20 cellular contexts compared by ENCODE assay signal in the genomic region with DNA sequence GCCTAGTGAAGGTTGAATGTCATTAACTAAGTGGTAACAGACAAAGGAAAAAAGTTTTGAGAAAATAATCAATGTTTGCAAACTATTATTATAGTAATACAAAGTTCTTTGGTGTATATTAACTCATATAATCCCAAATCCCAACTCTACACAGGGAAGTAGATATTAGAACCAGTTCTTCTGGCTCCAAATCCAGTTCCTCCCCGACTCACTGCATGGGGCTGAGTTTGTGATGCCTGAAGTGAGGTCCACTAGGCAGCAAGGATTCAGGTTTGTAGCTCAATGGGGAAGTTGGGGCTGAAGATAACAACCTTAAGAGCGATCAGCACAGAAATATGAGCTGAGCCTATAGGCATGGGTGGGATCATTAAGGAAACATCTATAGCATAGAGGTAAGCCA. TPM values are rescaled to one million over a fixed set of nuclear protein-coding genes. Genes with fewer than 3 reads are reported as not detected.
DNase-seq lines count a peak whose midpoint lies in the region.
"Had no signal": no experiment of that assay in that cellular context is flagged by ENCODE, and none has a peak within 500 bp of the region (broad histone marks: within the 10 kb centered on the region; RNA-seq: fewer than 3 reads in every experiment).

No MANE protein-coding gene starts in this region.

- H3K9me3 ChIP-seq in SJSA1 (replicated peaks): no peaks in the 10 kb centered on the region
- H3K9me3 ChIP-seq: A549, Peyer's patch, SJCRH30 had no signal

- no peak overlapping the region for H3K4me3 ChIP-seq in SJSA1
- H3K4me3 ChIP-seq: A549, Peyer's patch, SJCRH30 had no signal

- peaks cover 67% of the 10 kb centered on the region for H3K36me3 ChIP-seq in SJSA1

- H3K27ac ChIP-seq in SJSA1 (peak overlapping the region; percentile 65), epithelial cell of prostate (peak overlapping the region; percentile 61)
- H3K27ac ChIP-seq: A549, Peyer's patch, SJCRH30 had no signal

- H3K4me1 ChIP-seq in SJSA1 (replicated peaks): peaks cover 8% of the 10 kb centered on the region
- H3K4me1 ChIP-seq: SJCRH30 had no signal

- DNase-seq in ELR (ENCODE audit: low read depth) (peak; percentile 17), SJSA1 (ENCODE audit: low read depth in 1 of 2, low spot score in 2 of 2) (no peak), epithelial cell of prostate (ENCODE audit: low read depth, low spot score) (no peak), kidney tubule cell (ENCODE audit: low spot score) (peak; percentile 27), NCI-H510A treated with DMSO at 0.1 percent for 48 hours (lab: John Stamatoyannopoulos, UW) (no peak), NCI-H1436 treated with DMSO at 0.1 percent for 48 hours (lab: John Stamatoyannopoulos, UW) (no peak), middle frontal gyrus (ENCODE audit: extremely low spot score, low spot score) (no peak), UCSD-AML1 (lab: John Stamatoyannopoulos, UW; ENCODE audit: unreplicated experiment) (no peak)
- DNase-seq: CD4-positive, CD25-positive, alpha-beta regulatory T cell; DMS79; H9; KBM-7; NCI-H1092 treated with DMSO at 0.1 percent for 48 hours; NCI-H146; NCI-H2029; NCI-H524 treated with DMSO at 0.1 percent for 48 hours; NCI-H82; Peyer's patch; SJCRH30 had no signal

- H3K27me3 ChIP-seq in SJSA1 (replicated peaks): no peaks in the 10 kb centered on the region
- H3K27me3 ChIP-seq: Peyer's patch, SJCRH30 had no signal

RNA-seq across cellular contexts. Expression of a gene that starts 5.6 kb away (rescaled TPM):
- total RNA-seq in SJSA1 (2014; rRNA removed; shearing (Covaris generic)): 7.1 and 8.3 TPM in 2 replicates

RNA-seq across cellular contexts. Expression of a gene that starts 28.4 kb away (rescaled TPM):
- 23.1 and 29.5 TPM in 2 replicates for total RNA-seq in SJSA1 (2014; rRNA removed; shearing (Covaris generic))

Comparison
In these comparisons a context has a peak if more than half of its experiments do, and no peak if none do; other contexts are left out.
1. DNase-seq: peak in ELR (single experiment) and kidney tubule cell (single experiment); none in SJSA1 (0 of 2), epithelial cell of prostate (single experiment), NCI-H510A treated with DMSO at 0.1 percent for 48 hours (single experiment), NCI-H1436 treated with DMSO at 0.1 percent for 48 hours (single experiment), middle frontal gyrus (single experiment) and UCSD-AML1 (single experiment).